Comparison of ENCODE assay signal across 8 cellular contexts in the genomic region with DNA sequence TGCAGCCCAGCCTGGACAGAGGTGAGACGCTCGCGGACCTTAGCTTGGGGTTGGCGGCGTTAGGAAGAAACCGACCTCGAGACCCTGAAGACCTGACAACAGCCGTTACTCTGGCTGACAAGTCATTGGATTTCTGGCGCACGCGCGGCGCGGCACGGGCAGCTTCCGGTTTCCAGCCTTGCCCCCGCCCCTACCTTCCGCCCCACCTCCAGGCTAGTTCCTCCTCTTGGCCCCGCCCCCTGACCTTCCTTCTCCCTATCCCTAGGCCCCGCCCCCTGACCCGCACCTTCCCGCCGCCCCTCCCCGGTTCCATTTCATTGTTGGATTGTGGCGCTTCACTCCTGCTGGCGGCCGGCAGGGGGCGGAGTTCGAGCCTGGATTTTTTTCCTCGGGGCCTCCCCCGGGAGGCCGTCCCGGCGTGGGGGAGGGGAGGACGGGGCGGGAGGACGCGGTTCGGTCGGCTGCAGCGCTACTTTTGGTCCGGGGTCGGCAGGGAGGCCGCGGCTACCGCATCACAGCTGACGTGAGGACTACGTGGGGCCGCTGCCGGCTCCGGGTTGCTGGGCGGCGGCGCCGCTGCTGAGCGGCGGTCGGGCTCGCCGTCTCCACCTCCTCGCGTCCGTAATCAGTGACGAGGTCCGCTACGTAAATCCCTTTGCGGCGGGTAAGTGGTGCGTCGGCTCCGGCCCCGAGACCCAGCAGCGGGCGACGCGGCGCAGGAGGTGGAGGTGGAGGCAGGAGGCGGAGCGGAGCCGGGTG. TPM values are rescaled to one million over a fixed set of nuclear protein-coding genes. Genes with fewer than 3 reads are reported as not detected.
A peak's percentile ranks its signal among the peaks of the same experiment; 100 is the strongest.
DNase-seq lines count a peak whose midpoint lies in the region; ATAC-seq and TF ChIP-seq lines count a peak whose summit lies in the region.

CREM (plus strand) TSS at position 317 of the 759 bp plus-strand sequence. CDS start 10,990 bp downstream, outside the sequence.

- peaks cover 17% of the 10 kb centered on the region for H3K27me3 Mint-ChIP-seq in CD4-positive, CD25-positive, alpha-beta regulatory T cell

- H3K4me3 Mint-ChIP-seq in CD4-positive, CD25-positive, alpha-beta regulatory T cell = peak within 1 kb of the TSS; percentile 88 to 97 (median 94)

- H3K4me1 ChIP-seq in CD4-positive, CD25-positive, alpha-beta regulatory T cell (ENCODE audit: control insufficient read depth, insufficient read depth, low read length, poor library complexity, severe bottlenecking) = peaks cover 32% of the 10 kb centered on the region
- H3K4me1 ChIP-seq in liver (ENCODE audit: control insufficient read depth in 4 of 4, insufficient read depth in 4 of 4, low read length in 3 of 4) = peaks cover 6 to 25% (median 12%) of the 10 kb centered on the region in 4 donors

- WGBS in liver = under 1% methylated on average over 80 of the region's 80 CpGs

- no peaks in the 10 kb centered on the region for H3K36me3 Mint-ChIP-seq in CD4-positive, CD25-positive, alpha-beta regulatory T cell

- peak within 1 kb of the TSS; percentile 90 for H3K4me3 ChIP-seq in CD4-positive, CD25-positive, alpha-beta regulatory T cell (ENCODE audit: low read depth, low read length)
- peak within 1 kb of the TSS; percentile 65 to 91 (median 90) for H3K4me3 ChIP-seq in liver (ENCODE audit: low read depth in 1 of 3, low read length in 3 of 3)

- peak; percentile 90 for TF ChIP-seq CTCF in liver (IDR thresholded peaks at IDR 0.05; ENCODE audit: low read depth, low read length, missing input control)

- TF ChIP-seq RAD21 in liver (IDR thresholded peaks at IDR 0.05) = peak; percentile 82 to 85

- peaks cover 0 to 2% (median 0%) of the 10 kb centered on the region in 7 donors for H3K9me3 Mint-ChIP-seq in CD4-positive, CD25-positive, alpha-beta regulatory T cell

- H3K4me1 Mint-ChIP-seq in CD4-positive, CD25-positive, alpha-beta regulatory T cell = peaks cover 20 to 51% (median 33%) of the 10 kb centered on the region in 4 donors

- H3K27me3 ChIP-seq in CD4-positive, CD25-positive, alpha-beta regulatory T cell (ENCODE audit: control insufficient read depth, insufficient read depth, low read length) = no peaks in the 10 kb centered on the region
- no peaks in the 10 kb centered on the region for H3K27me3 ChIP-seq in liver (ENCODE audit: control insufficient read depth in 4 of 4, insufficient read depth in 4 of 4, low read length in 3 of 4)

- H3K27ac Mint-ChIP-seq in CD4-positive, CD25-positive, alpha-beta regulatory T cell = peak within 1 kb of the TSS; percentile 95 to 99 (median 96)

- H3K36me3 ChIP-seq in CD4-positive, CD25-positive, alpha-beta regulatory T cell (ENCODE audit: control insufficient read depth, insufficient read depth, low read length) = no peaks in the 10 kb centered on the region
- H3K36me3 ChIP-seq in liver (ENCODE audit: control insufficient read depth in 4 of 4, insufficient read depth in 3 of 4, low read depth in 1 of 4, low read length in 3 of 4) = no peaks in the 10 kb centered on the region

- peak within 1 kb of the TSS; percentile 80 to 98 for H3K9ac ChIP-seq in liver (ENCODE audit: low read depth in 1 of 2, low read length in 2 of 2)

- ATAC-seq in CD4-positive, CD25-positive, alpha-beta regulatory T cell (ENCODE audit: low read depth in 2 of 2) = peak; percentile 84 to 85
- ATAC-seq in GM19395 (IDR thresholded peaks at IDR 0.05; ENCODE audit: unreplicated experiment) = peak; percentile 79
- ATAC-seq in HG03565 (IDR thresholded peaks at IDR 0.05; ENCODE audit: unreplicated experiment) = peak; percentile 82

- peak within 1 kb of the TSS; percentile 100 for H3K27ac ChIP-seq in CD4-positive, CD25-positive, alpha-beta regulatory T cell (ENCODE audit: insufficient read depth, low read length, poor library complexity, severe bottlenecking)
- H3K27ac ChIP-seq in liver (ENCODE audit: low read depth in 1 of 2, low read length in 2 of 2) = peak within 1 kb of the TSS; percentile 93 to 100

- peak; percentile 98 to 99 (median 98) for DNase-seq in CD4-positive, CD25-positive, alpha-beta regulatory T cell
- DNase-seq in NCI-H748 treated with DMSO at 0.1 percent for 48 hours (lab: John Stamatoyannopoulos, UW) (peak; percentile 83), dermis blood vessel endothelial cell (peak; percentile 98)
- DNase-seq in activated CD4-positive, alpha-beta T cell treated with anti-CD3 and anti-CD28 coated beads, Interleukin-2, amount 50 U/mL, for 4 hours = peak; percentile 100
- peak; percentile 100 for DNase-seq in stimulated activated CD4-positive, alpha-beta T cell treated with anti-CD3 and anti-CD28 coated beads, Interleukin-4, amount 100 ng/mL, for 24 hours

- H3K9me3 ChIP-seq in CD4-positive, CD25-positive, alpha-beta regulatory T cell (ENCODE audit: control insufficient read depth in 2 of 2, low read length in 2 of 2) = no peaks in the 10 kb centered on the region
- no peaks in the 10 kb centered on the region for H3K9me3 ChIP-seq in liver (ENCODE audit: control insufficient read depth in 4 of 4, low read length in 3 of 4)

TF ChIP-seq in liver, 16 proteins besides CTCF, POLR2A, EP300 and RAD21:
- TF ChIP-seq, protein P1, sequence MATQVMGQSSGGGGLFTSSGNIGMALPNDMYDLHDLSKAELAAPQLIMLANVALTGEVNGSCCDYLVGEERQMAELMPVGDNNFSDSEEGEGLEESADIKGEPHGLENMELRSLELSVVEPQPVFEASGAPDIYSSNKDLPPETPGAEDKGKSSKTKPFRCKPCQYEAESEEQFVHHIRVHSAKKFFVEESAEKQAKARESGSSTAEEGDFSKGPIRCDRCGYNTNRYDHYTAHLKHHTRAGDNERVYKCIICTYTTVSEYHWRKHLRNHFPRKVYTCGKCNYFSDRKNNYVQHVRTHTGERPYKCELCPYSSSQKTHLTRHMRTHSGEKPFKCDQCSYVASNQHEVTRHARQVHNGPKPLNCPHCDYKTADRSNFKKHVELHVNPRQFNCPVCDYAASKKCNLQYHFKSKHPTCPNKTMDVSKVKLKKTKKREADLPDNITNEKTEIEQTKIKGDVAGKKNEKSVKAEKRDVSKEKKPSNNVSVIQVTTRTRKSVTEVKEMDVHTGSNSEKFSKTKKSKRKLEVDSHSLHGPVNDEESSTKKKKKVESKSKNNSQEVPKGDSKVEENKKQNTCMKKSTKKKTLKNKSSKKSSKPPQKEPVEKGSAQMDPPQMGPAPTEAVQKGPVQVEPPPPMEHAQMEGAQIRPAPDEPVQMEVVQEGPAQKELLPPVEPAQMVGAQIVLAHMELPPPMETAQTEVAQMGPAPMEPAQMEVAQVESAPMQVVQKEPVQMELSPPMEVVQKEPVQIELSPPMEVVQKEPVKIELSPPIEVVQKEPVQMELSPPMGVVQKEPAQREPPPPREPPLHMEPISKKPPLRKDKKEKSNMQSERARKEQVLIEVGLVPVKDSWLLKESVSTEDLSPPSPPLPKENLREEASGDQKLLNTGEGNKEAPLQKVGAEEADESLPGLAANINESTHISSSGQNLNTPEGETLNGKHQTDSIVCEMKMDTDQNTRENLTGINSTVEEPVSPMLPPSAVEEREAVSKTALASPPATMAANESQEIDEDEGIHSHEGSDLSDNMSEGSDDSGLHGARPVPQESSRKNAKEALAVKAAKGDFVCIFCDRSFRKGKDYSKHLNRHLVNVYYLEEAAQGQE (IDR thresholded peaks at IDR 0.05) = peak; percentile 78
- peak; percentile 75 for TF ChIP-seq YY1 (IDR thresholded peaks at IDR 0.05)
- TF ChIP-seq EGR1 (IDR thresholded peaks at IDR 0.05; ENCODE audit: low read depth in 2 of 2) = peak in 1 of 2 donors; percentile 15
- peak in 1 of 2 donors; percentile 22 for TF ChIP-seq JUND (IDR thresholded peaks at IDR 0.05)
- TF ChIP-seq HNF4A (conservative IDR thresholded peaks at IDR 0.05) = peak; percentile 20 to 41
- peak; percentile 41 for TF ChIP-seq FOXA1 (IDR thresholded peaks at IDR 0.05)
- peak; percentile 76 to 91 for TF ChIP-seq GABPA (IDR thresholded peaks at IDR 0.05 in 1 of 2, conservative IDR thresholded peaks at IDR 0.05 in 1 of 2)
- TF ChIP-seq SP1 (IDR thresholded peaks at IDR 0.05) = peak; percentile 72
- no peak for TF ChIP-seq TAF1 (conservative IDR thresholded peaks at IDR 0.05)
- no peak for TF ChIP-seq ATF3 (IDR thresholded peaks at IDR 0.05)
- TF ChIP-seq FOXA2 (IDR thresholded peaks at IDR 0.05) = no peak
- no peak for TF ChIP-seq HNF4G (IDR thresholded peaks at IDR 0.05)
- peak; percentile 62 for TF ChIP-seq NR2F2 (IDR thresholded peaks at IDR 0.05)
- peak; percentile 54 for TF ChIP-seq MAX (IDR thresholded peaks at IDR 0.05)
- TF ChIP-seq RXRA (IDR thresholded peaks at IDR 0.05) = peak in 1 of 2 donors; percentile 54
- TF ChIP-seq, protein P2, sequence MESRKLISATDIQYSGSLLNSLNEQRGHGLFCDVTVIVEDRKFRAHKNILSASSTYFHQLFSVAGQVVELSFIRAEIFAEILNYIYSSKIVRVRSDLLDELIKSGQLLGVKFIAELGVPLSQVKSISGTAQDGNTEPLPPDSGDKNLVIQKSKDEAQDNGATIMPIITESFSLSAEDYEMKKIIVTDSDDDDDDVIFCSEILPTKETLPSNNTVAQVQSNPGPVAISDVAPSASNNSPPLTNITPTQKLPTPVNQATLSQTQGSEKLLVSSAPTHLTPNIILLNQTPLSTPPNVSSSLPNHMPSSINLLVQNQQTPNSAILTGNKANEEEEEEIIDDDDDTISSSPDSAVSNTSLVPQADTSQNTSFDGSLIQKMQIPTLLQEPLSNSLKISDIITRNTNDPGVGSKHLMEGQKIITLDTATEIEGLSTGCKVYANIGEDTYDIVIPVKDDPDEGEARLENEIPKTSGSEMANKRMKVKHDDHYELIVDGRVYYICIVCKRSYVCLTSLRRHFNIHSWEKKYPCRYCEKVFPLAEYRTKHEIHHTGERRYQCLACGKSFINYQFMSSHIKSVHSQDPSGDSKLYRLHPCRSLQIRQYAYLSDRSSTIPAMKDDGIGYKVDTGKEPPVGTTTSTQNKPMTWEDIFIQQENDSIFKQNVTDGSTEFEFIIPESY (IDR thresholded peaks at IDR 0.05) = no peak
TF ChIP-seq in liver: peak in this region for 11.

RNA-seq across cellular contexts. Expression of gene CREM, which starts in this region (rescaled TPM):
- total RNA-seq in CD4-positive, CD25-positive, alpha-beta regulatory T cell = 121 TPM
- 10 to 100 TPM; 24.6 to 42.0 (median 28.8) TPM for polyA plus RNA-seq in CD4-positive, CD25-positive, alpha-beta regulatory T cell
- total RNA-seq in dermis blood vessel endothelial cell (59.0 and 106 TPM in 2 replicates), liver (10 to 100 TPM; 14.8 to 25.5 TPM)
- 10 to 100 TPM; 22.0 to 22.4 TPM for polyA plus RNA-seq in liver

Comparison
In these comparisons a context has a peak if more than half of its experiments do, and no peak if none do; other contexts are left out.
1. Peak in every context shown above with its lines: DNase-seq, ATAC-seq, H3K4me3 ChIP-seq and H3K27ac ChIP-seq.